ENCODE assay signal across 19 cellular contexts in genomic region chr6:11868392-11868791, GRCh38.
"Had no signal": no experiment of that assay in that cellular context is flagged by ENCODE, and none has a peak within 500 bp of the region (broad histone marks: within the 10 kb centered on the region; RNA-seq: fewer than 3 reads in every experiment).

No MANE protein-coding gene starts in this region.

- ATAC-seq: activated CD4-positive, CD25-positive, alpha-beta regulatory T cell treated with anti-CD3 and anti-CD28 coated beads, Interleukin-2, amount 50 U/mL, for 24 hours; activated CD8-positive, alpha-beta T cell treated with anti-CD3 and anti-CD28 coated beads for 36 hours; activated naive CD4-positive, alpha-beta T cell treated with anti-CD3 and anti-CD28 coated beads, Interleukin-2, amount 50 U/mL, for 72 hours; activated naive CD8-positive, alpha-beta T cell treated with anti-CD3 and anti-CD28 coated beads, Interleukin-2, amount 50 U/mL, for 24 hours; SK-N-SH treated with all-trans-retinoic acid at 6 μM for 48 hours had no signal

- H3K27ac ChIP-seq: brain microvascular endothelial cell, cardiac muscle cell, Peyer's patch, SJSA1 had no signal

- H3K27me3 ChIP-seq: brain microvascular endothelial cell, cardiac muscle cell, Peyer's patch, SJSA1 had no signal

- DNase-seq: activated CD4-positive, alpha-beta T cell treated with anti-CD3 and anti-CD28 coated beads for 4 hours; activated CD8-positive, alpha-beta memory T cell treated with anti-CD3 and anti-CD28 coated beads, Interleukin-2, amount 50 U/mL, for 4 hours; activated CD8-positive, alpha-beta T cell treated with anti-CD3 and anti-CD28 coated beads for 36 hours; activated naive CD8-positive, alpha-beta T cell treated with anti-CD3 and anti-CD28 coated beads, Interleukin-2, amount 50 U/mL, for 24 hours; brain microvascular endothelial cell; NCI-H1048; NCI-H146; NCI-H187 treated with DMSO at 0.1 percent for 48 hours; NCI-H2081 treated with DMSO at 0.1 percent for 48 hours; NCI-H446; NCI-H524; Peyer's patch; SHP77; SW 1271 had no signal

- H3K36me3 ChIP-seq: brain microvascular endothelial cell, cardiac muscle cell, Peyer's patch, SJSA1 had no signal

- H3K4me1 ChIP-seq: Peyer's patch, SJSA1 had no signal

- H3K9me3 ChIP-seq: Peyer's patch, SJSA1 had no signal

- H3K4me3 ChIP-seq: cardiac muscle cell, Peyer's patch, SJSA1 had no signal
